Comparison of ENCODE assay signal across 7 cellular contexts in the genomic region with DNA sequence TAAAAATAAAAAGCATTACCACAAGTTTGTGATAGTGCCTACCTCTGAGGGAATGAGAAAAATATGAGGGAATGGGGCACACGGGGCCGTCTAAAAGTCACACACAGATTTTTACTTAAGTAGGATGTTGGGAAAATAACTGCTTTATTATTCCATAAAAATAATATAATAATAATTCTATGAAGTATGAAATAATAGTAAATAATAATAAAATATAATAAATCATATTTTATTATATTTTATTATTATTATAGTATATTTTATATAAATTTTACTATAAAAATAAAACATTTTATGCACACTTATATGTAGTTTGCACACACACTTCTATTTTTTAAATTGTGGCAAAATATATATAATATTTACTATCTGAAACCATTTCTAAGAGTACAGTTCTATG.
"Had no signal": no experiment of that assay in that cellular context is flagged by ENCODE, and none has a peak within 500 bp of the region (broad histone marks: within the 10 kb centered on the region; RNA-seq: fewer than 3 reads in every experiment).

No MANE protein-coding gene starts in this region.

- ATAC-seq: GM12878 had no signal

- DNase-seq: GDM1, GF-D8 had no signal

- FAIRE-seq: GM12878, GM12891, GM12892, GM18507, GM19239 had no signal
